Comparison of ENCODE assay signal across 8 cellular contexts in the genomic region with DNA sequence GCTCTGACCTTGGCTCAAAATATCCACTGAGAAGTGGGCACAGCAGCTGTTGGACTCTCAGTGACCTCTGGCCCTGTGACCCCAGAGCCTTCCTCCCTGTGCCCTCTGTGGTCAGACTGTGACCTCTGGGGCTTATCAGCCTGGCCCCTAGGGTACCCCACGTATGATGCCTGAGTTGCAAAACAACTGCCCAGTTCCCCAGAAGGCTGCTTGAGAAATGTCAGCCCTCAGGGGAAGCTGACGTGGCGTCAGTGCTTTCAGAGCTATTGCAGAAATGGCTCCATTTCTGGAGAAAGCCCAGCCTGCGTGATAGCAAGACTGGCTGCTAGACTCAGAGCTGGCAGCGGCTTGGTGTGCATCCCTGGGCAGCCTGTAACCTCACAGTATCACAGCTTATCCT. TPM values are rescaled to one million over a fixed set of nuclear protein-coding genes. Genes with fewer than 3 reads are reported as not detected.
DNase-seq lines count a peak whose midpoint lies in the region; ATAC-seq and TF ChIP-seq lines count a peak whose summit lies in the region.

No MANE protein-coding gene starts in this region.

- H3K27me3 Mint-ChIP-seq in stimulated activated memory B cell treated with anti-CD40 and anti-IgM and Interleukin-4, amounts not matched to agents 10 μg/mL and 1 μg/mL and 100 μg/mL, for 72 hours, result peaks cover 12% of the 10 kb centered on the region

- H3K9me3 ChIP-seq in adrenal gland (replicated peaks in 1 of 3), result no peaks in the 10 kb centered on the region
- H3K9me3 ChIP-seq in right atrium auricular region, result no peaks in the 10 kb centered on the region
- H3K9me3 ChIP-seq in vagina, result no peaks in the 10 kb centered on the region

- H3K36me3 ChIP-seq in adrenal gland (replicated peaks in 1 of 2), result no peaks in the 10 kb centered on the region
- no peaks in the 10 kb centered on the region for H3K36me3 ChIP-seq in right atrium auricular region
- H3K36me3 ChIP-seq in vagina, result no peaks in the 10 kb centered on the region

- intact Hi-C loops in adrenal gland (cut with DNase I), result no loop called here
- intact Hi-C loops in vagina (cut with DNase I), result no loop called here

- TF ChIP-seq CTCF in adrenal gland (IDR thresholded peaks at IDR 0.05) (no peak), right atrium auricular region (IDR thresholded peaks at IDR 0.05) (no peak), vagina (IDR thresholded peaks at IDR 0.05) (no peak)

- H3K4me3 ChIP-seq in adrenal gland, result no peak overlapping the region
- no peak overlapping the region for H3K4me3 ChIP-seq in right atrium auricular region
- H3K4me3 ChIP-seq in vagina, result no peak overlapping the region

- H3K9me3 Mint-ChIP-seq in stimulated activated memory B cell treated with anti-CD40 and anti-IgM and Interleukin-4, amounts not matched to agents 10 μg/mL and 1 μg/mL and 100 μg/mL, for 72 hours, result peaks cover 8% of the 10 kb centered on the region
- H3K9me3 Mint-ChIP-seq in stimulated activated effector memory CD8-positive, alpha-beta T cell treated with anti-CD3 and anti-CD28 coated beads, Interleukin-12 subunit alpha, Interleukin-12 subunit beta, amount 100 ng/mL, for 72 hours, result no peaks in the 10 kb centered on the region

- peaks cover 0 to 8% of the 10 kb centered on the region in 2 donors for H3K4me1 ChIP-seq in adrenal gland (replicated peaks in 1 of 2)
- H3K4me1 ChIP-seq in right atrium auricular region, result peaks cover 0 to 28% of the 10 kb centered on the region in 2 donors
- no peaks in the 10 kb centered on the region for H3K4me1 ChIP-seq in vagina

- TF ChIP-seq POLR2A in adrenal gland (IDR thresholded peaks at IDR 0.05) (no peak), vagina (IDR thresholded peaks at IDR 0.05) (no peak)

- peaks cover 11% of the 10 kb centered on the region for H3K36me3 Mint-ChIP-seq in stimulated activated memory B cell treated with anti-CD40 and anti-IgM and Interleukin-4, amounts not matched to agents 10 μg/mL and 1 μg/mL and 100 μg/mL, for 72 hours
- H3K36me3 Mint-ChIP-seq in stimulated activated effector memory CD8-positive, alpha-beta T cell treated with anti-CD3 and anti-CD28 coated beads, Interleukin-12 subunit alpha, Interleukin-12 subunit beta, amount 100 ng/mL, for 72 hours, result no peaks in the 10 kb centered on the region

- H3K27ac Mint-ChIP-seq in stimulated activated memory B cell treated with anti-CD40 and anti-IgM and Interleukin-4, amounts not matched to agents 10 μg/mL and 1 μg/mL and 100 μg/mL, for 72 hours, result peak overlapping the region; percentile 91
- H3K27ac Mint-ChIP-seq in stimulated activated effector memory CD8-positive, alpha-beta T cell treated with anti-CD3 and anti-CD28 coated beads, Interleukin-12 subunit alpha, Interleukin-12 subunit beta, amount 100 ng/mL, for 72 hours, result no peak overlapping the region

- DNase-seq in LHCN-M2 (ENCODE audit: low read depth) (peak; percentile 90), adrenal gland (peak in 6 of 7 donors; percentile 41 to 80 (median 62)), right atrium auricular region (ENCODE audit: low spot score) (peak; percentile 94), NCI-H146 (lab: John Stamatoyannopoulos, UW) (no peak), vagina (ENCODE audit: extremely low spot score in 2 of 2) (no peak)
- DNase-seq in stimulated activated effector memory CD8-positive, alpha-beta T cell treated with anti-CD3 and anti-CD28 coated beads, Interleukin-12 subunit alpha, Interleukin-12 subunit beta, amount 100 ng/mL, for 72 hours (ENCODE audit: low spot score in 2 of 2), result no peak

- peak overlapping the region; percentile 40 for H3K4me3 Mint-ChIP-seq in stimulated activated memory B cell treated with anti-CD40 and anti-IgM and Interleukin-4, amounts not matched to agents 10 μg/mL and 1 μg/mL and 100 μg/mL, for 72 hours
- H3K4me3 Mint-ChIP-seq in stimulated activated effector memory CD8-positive, alpha-beta T cell treated with anti-CD3 and anti-CD28 coated beads, Interleukin-12 subunit alpha, Interleukin-12 subunit beta, amount 100 ng/mL, for 72 hours, result no peak overlapping the region

- H3K27ac ChIP-seq in adrenal gland, result peak overlapping the region in 2 of 5 donors; percentile 59 to 73
- peak overlapping the region; percentile 49 to 61 for H3K27ac ChIP-seq in right atrium auricular region
- H3K27ac ChIP-seq in vagina, result no peak overlapping the region

- peaks cover 43% of the 10 kb centered on the region for H3K4me1 Mint-ChIP-seq in stimulated activated memory B cell treated with anti-CD40 and anti-IgM and Interleukin-4, amounts not matched to agents 10 μg/mL and 1 μg/mL and 100 μg/mL, for 72 hours
- no peaks in the 10 kb centered on the region for H3K4me1 Mint-ChIP-seq in stimulated activated effector memory CD8-positive, alpha-beta T cell treated with anti-CD3 and anti-CD28 coated beads, Interleukin-12 subunit alpha, Interleukin-12 subunit beta, amount 100 ng/mL, for 72 hours

- peak; percentile 95 for ATAC-seq in stimulated activated memory B cell treated with anti-CD40 and anti-IgM and Interleukin-4, amounts not matched to agents 10 μg/mL and 1 μg/mL and 100 μg/mL, for 72 hours
- no peak for ATAC-seq in stimulated activated effector memory CD8-positive, alpha-beta T cell treated with anti-CD3 and anti-CD28 coated beads, Interleukin-12 subunit alpha, Interleukin-12 subunit beta, amount 100 ng/mL, for 72 hours
- ATAC-seq in GM19035 (IDR thresholded peaks at IDR 0.05; ENCODE audit: unreplicated experiment), result no peak

- 45 to 62% (median 54%) methylated on average over 5 of the region's 5 CpGs for WGBS in adrenal gland, 4 donors

- H3K27me3 ChIP-seq in adrenal gland (no peaks in the 10 kb centered on the region), right atrium auricular region (no peaks in the 10 kb centered on the region), vagina (no peaks in the 10 kb centered on the region)

RNA-seq across cellular contexts. Expression of a gene that starts 31.5 kb away (rescaled TPM):
- total RNA-seq in LHCN-M2 (2014; rRNA removed) (6.3 and 7.4 TPM in 2 replicates), adrenal gland (100 to 1,000 TPM in 6 of 8 donors, 10 to 100 TPM in 2; 41.9 to 262 (median 149) TPM), right atrium auricular region (1,000 to 10,000 TPM in 1 of 2 donors, 100 to 1,000 TPM in 1; 680 to 1,303 TPM), vagina (92.8 TPM)
- polyA plus RNA-seq in LHCN-M2 (2012), result 21.7 TPM
- 10 to 100 TPM; 32.1 to 60.8 (median 46.9) TPM for polyA plus RNA-seq in adrenal gland

Comparison
In these comparisons a context has a peak if more than half of its experiments do, and no peak if none do; other contexts are left out.
1. DNase-seq: peak in LHCN-M2 (single experiment), adrenal gland (6 of 7) and right atrium auricular region (single experiment); none in NCI-H146 (single experiment), stimulated activated effector memory CD8-positive, alpha-beta T cell treated with anti-CD3 and anti-CD28 coated beads, Interleukin-12 subunit alpha, Interleukin-12 subunit beta, amount 100 ng/mL, for 72 hours (0 of 2) and vagina (0 of 2).